In genomic region chr16:4606354-4606753, GRCh38 we compare ENCODE assay signal across 14 cellular contexts. TPM values are rescaled to one million over a fixed set of nuclear protein-coding genes. Genes with fewer than 3 reads are reported as not detected.
"Had no signal": no experiment of that assay in that cellular context is flagged by ENCODE, and none has a peak within 500 bp of the region (broad histone marks: within the 10 kb centered on the region; RNA-seq: fewer than 3 reads in every experiment).

No MANE protein-coding gene starts in this region.

- H2AFZ ChIP-seq: hepatocyte, neural progenitor cell, parathyroid adenoma had no signal

- H3K4me2 ChIP-seq: hepatocyte, neural progenitor cell had no signal

- DNase-seq: activated CD4-positive, alpha-beta memory T cell treated with anti-CD3 and anti-CD28 coated beads for 36 hours; activated effector memory CD4-positive, alpha-beta T cell treated with anti-CD3 and anti-CD28 coated beads, Interleukin-2, amount 50 U/mL, for 16 hours; activated T-cell treated with anti-CD3 and anti-CD28 coated beads, Interleukin-2, amount 50 U/mL, for 4 hours; amygdala; brain microvascular endothelial cell; cerebellar nuclear complex; effector memory CD8-positive, alpha-beta T cell; kidney; stimulated activated CD4-positive, alpha-beta T cell treated with anti-CD3 and anti-CD28 coated beads, Interleukin-4, amount 100 ng/mL, for 1 hour; stimulated activated CD8-positive, alpha-beta memory T cell treated with anti-CD3 and anti-CD28 coated beads, Interleukin-4, amount 100 ng/mL, for 48 hours; testis had no signal

- H3K27ac ChIP-seq: brain microvascular endothelial cell, hepatocyte, neural progenitor cell, parathyroid adenoma, testis had no signal

- H3K9ac ChIP-seq: neural progenitor cell, parathyroid adenoma had no signal

- H3K79me2 ChIP-seq: parathyroid adenoma had no signal

- H3K4me1 ChIP-seq: parathyroid adenoma, testis had no signal

- H3K27me3 ChIP-seq: brain microvascular endothelial cell, hepatocyte, neural progenitor cell, testis had no signal

- FAIRE-seq: kidney had no signal

- ATAC-seq: activated T-cell treated with anti-CD3 and anti-CD28 coated beads, Interleukin-2, amount 50 U/mL, for 4 hours; effector memory CD8-positive, alpha-beta T cell had no signal

- H3K4me3 ChIP-seq: hepatocyte, neural progenitor cell, testis had no signal

- H3K36me3 ChIP-seq: neural progenitor cell had no signal

- H3K9me3 ChIP-seq: testis had no signal

RNA-seq across cellular contexts. Expression of gene C16orf96, which starts 50.2 kb away (rescaled TPM):
- polyA plus RNA-seq: hepatocyte had no signal
